Comparison of ENCODE assay signal across 15 cellular contexts in the genomic region with DNA sequence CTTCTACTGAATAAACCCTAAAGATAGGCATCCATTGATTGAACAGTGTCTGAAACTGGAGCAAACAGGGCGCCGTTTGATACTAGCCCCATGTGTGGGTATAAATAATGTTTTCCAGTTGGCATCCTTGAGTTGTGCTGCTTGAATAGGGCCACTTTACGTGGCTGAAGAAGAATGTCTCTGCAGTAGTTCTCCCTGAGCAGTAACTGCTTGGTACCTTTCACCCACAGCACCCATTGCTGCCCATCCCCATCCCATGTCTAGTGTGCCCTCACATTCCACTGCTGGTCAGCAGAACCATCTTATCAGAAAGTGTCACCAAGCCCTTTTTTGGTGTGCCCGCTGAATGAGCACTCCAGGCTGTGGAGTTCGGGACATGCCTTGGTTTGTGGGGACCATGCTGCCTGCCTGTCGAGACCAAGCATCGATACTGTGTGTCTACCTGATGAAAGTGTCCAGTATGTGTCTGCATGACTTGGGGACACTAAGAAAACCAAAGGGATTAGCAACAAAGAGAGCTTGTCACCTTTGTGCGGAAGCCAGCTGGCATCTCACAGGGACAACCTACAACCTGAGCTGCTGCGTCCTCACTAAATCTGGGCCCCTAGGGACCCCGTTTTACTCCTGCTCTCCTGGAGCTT.
"Had no signal": no experiment of that assay in that cellular context is flagged by ENCODE, and none has a peak within 500 bp of the region (broad histone marks: within the 10 kb centered on the region; RNA-seq: fewer than 3 reads in every experiment).

No MANE protein-coding gene starts in this region.

- DNase-seq: activated B cell treated with CpG ODN at 0.5 μM for 24 hours; activated CD4-positive, alpha-beta T cell treated with anti-CD3 and anti-CD28 coated beads, Interleukin-2, amount 10 ng/mL, durations not matched to agents 24 days and 14 days; activated naive CD4-positive, alpha-beta T cell; heart left ventricle; naive thymus-derived CD8-positive, alpha-beta T cell; occipital lobe; psoas muscle; spleen; stimulated activated CD4-positive, alpha-beta T cell treated with anti-CD3 and anti-CD28 coated beads, Interleukin-1b, Interleukin-23, amount 100 ng/mL, for 48 hours; stimulated activated naive B cell treated with anti-CD40 and anti-IgM and Interleukin-4, amounts not matched to agents 10 μg/mL and 1 μg/mL and 100 μg/mL, for 72 hours; transverse colon had no signal

- H3K27ac ChIP-seq: ascending aorta, heart left ventricle, psoas muscle, spleen, transverse colon had no signal

- H3K4me1 ChIP-seq: ascending aorta, psoas muscle had no signal

- H3K36me3 ChIP-seq: ascending aorta, heart left ventricle, spleen, transverse colon had no signal

- FAIRE-seq: endometrium had no signal

- H3K27me3 ChIP-seq: ascending aorta, transverse colon had no signal

- H3K9me3 ChIP-seq: ascending aorta, heart left ventricle, psoas muscle, spleen, transverse colon had no signal

- ATAC-seq: esophagus mucosa; heart left ventricle; naive thymus-derived CD8-positive, alpha-beta T cell; psoas muscle; sciatic nerve; stimulated activated naive B cell treated with anti-CD40 and anti-IgM and Interleukin-4, amounts not matched to agents 10 μg/mL and 1 μg/mL and 100 μg/mL, for 72 hours had no signal

- H3K4me3 ChIP-seq: ascending aorta, heart left ventricle, psoas muscle, spleen, transverse colon had no signal
